Comparison of ENCODE assay signal across 1 cellular context in the genomic region with DNA sequence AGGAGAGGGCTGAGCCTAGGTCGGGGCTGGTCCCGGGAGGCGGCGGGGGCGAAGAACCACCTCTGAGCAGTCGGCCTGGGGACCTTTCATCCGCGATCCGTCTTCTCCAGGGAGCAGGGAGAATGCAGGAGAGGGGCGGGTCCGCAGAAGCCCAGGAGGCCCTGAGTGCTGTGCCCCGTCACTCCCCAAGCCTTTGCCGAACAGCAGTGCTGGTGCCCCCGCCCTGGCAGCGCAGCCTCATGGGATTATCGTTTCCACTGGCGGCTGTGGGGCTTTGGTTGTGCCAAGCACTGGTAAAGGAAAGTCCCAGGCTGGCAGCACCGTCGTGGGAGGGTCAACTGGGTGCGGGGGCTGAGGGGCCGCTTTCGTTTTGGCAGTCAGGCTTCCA.
TF ChIP-seq lines count a peak whose summit lies in the region.

No MANE protein-coding gene starts in this region.

TF ChIP-seq in GM23338, 12 proteins besides CTCF, POLR2A, EP300 and RAD21 (continued from another document):
- no peak for TF ChIP-seq ZNF462 (CRISPR knock-in tag; IDR thresholded peaks at IDR 0.05)
- no peak for TF ChIP-seq JUNB (IDR thresholded peaks at IDR 0.05; ENCODE audit: unreplicated experiment)
- no peak for TF ChIP-seq CREB1 (CRISPR knock-in tag; IDR thresholded peaks at IDR 0.05; ENCODE audit: low read depth)
- no peak for TF ChIP-seq ZNF114 (CRISPR knock-in tag; IDR thresholded peaks at IDR 0.05)
- TF ChIP-seq STAT1 (IDR thresholded peaks at IDR 0.05; ENCODE audit: unreplicated experiment) = no peak
- no peak for TF ChIP-seq EZH2 (IDR thresholded peaks at IDR 0.05; ENCODE audit: low read depth, unreplicated experiment)
- TF ChIP-seq NANOG (IDR thresholded peaks at IDR 0.05; ENCODE audit: borderline replicate concordance) = no peak
